Comparison of ENCODE assay signal across 18 cellular contexts in the genomic region with DNA sequence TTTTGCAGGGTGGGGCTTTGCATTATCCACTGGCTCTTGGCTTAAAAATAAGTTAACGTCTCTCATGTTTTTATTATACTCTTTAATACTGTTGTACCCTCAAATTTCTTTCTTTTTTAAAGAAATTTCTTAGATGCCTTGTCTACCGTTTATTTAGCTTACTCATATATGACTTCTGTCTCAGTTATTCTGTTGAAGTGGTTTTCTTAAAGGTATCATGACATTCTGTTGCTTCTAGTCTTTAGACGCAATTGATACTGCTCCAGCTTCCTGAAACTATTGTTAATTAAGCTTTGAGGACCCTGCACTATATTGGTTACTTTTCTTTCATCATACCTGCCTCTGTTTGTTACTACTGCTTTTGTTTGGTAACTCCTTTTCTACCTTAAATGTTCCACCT. TPM values are rescaled to one million over a fixed set of nuclear protein-coding genes. Genes with fewer than 3 reads are reported as not detected.
DNase-seq lines count a peak whose midpoint lies in the region; ATAC-seq, FAIRE-seq and TF ChIP-seq lines count a peak whose summit lies in the region.
"Had no signal": no experiment of that assay in that cellular context is flagged by ENCODE, and none has a peak within 500 bp of the region (broad histone marks: within the 10 kb centered on the region; RNA-seq: fewer than 3 reads in every experiment).

No MANE protein-coding gene starts in this region.

- H3K4me3 ChIP-seq in ACC112 (ENCODE audit: low read depth, low read length) (peak overlapping the region; percentile 38), astrocyte (ENCODE audit: insufficient read depth, low read depth, low read length) (peak overlapping the region; percentile 27)

- FAIRE-seq in H54 (lab: Jason Lieb, UNC) (peak; percentile 82), astrocyte (lab: Jason Lieb, UNC) (no peak), D721Med (lab: Jason Lieb, UNC) (no peak)

- H3K27ac ChIP-seq in ACC112 (ENCODE audit: low read depth, low read length) (peak overlapping the region; percentile 50), astrocyte (ENCODE audit: low read depth, low read length) (peak overlapping the region; percentile 65)

- H3K36me3 ChIP-seq in ACC112 (ENCODE audit: insufficient read depth, low read length) (0 out of 2 replicates have a peak, but pooled peaks cover 10% of the 10 kb centered on the region), astrocyte (ENCODE audit: insufficient read depth, low read length) (no peaks in the 10 kb centered on the region)
- H3K36me3 ChIP-seq: BE2C had no signal

- H3K9me3 Mint-ChIP-seq in astrocyte (ENCODE audit: unreplicated experiment) (no peaks in the 10 kb centered on the region), mesothelial cell of epicardium (no peaks in the 10 kb centered on the region)
- H3K9me3 Mint-ChIP-seq: IgD-negative memory B cell had no signal

- peak overlapping the region; percentile 49 for H3K27ac Mint-ChIP-seq in astrocyte (ENCODE audit: unreplicated experiment)
- peak overlapping the region; percentile 11 for H3K27ac Mint-ChIP-seq in mesothelial cell of epicardium

- no peaks in the 10 kb centered on the region for H3K9me3 ChIP-seq in astrocyte (ENCODE audit: insufficient read depth, low read depth, low read length)
- H3K9me3 ChIP-seq: BE2C, SK-N-SH had no signal

- no peak for ATAC-seq in HG03159 (IDR thresholded peaks at IDR 0.05; ENCODE audit: unreplicated experiment)
- ATAC-seq: Panc1, Right ventricle myocardium inferior had no signal

- peaks cover 37% of the 10 kb centered on the region for H3K4me1 Mint-ChIP-seq in astrocyte (ENCODE audit: low read depth, unreplicated experiment)
- peaks cover 19% of the 10 kb centered on the region for H3K4me1 Mint-ChIP-seq in mesothelial cell of epicardium

- TF ChIP-seq CTCF in astrocyte (IDR thresholded peaks at IDR 0.05; ENCODE audit: insufficient read depth, low read depth, low read length) (no peak), mesothelial cell of epicardium (IDR thresholded peaks at IDR 0.05; ENCODE audit: unreplicated experiment) (no peak), D721Med (IDR thresholded peaks at IDR 0.05; ENCODE audit: insufficient read depth, missing control alignments) (no peak), GM20000 (IDR thresholded peaks at IDR 0.05; ENCODE audit: extremely low read depth, missing control alignments) (no peak)

- H2AFZ ChIP-seq in ACC112 (ENCODE audit: low read length, unreplicated experiment), result no peak overlapping the region
- H2AFZ ChIP-seq in astrocyte (ENCODE audit: low read depth, low read length), result peak overlapping the region; percentile 14

- H3K27me3 Mint-ChIP-seq in astrocyte (ENCODE audit: low read depth, unreplicated experiment), result no peaks in the 10 kb centered on the region
- no peaks in the 10 kb centered on the region for H3K27me3 Mint-ChIP-seq in mesothelial cell of epicardium (ENCODE audit: low read depth)
- H3K27me3 Mint-ChIP-seq: IgD-negative memory B cell had no signal

- H3K4me1 ChIP-seq in ACC112 (ENCODE audit: control insufficient read depth, insufficient read depth, low read length, unreplicated experiment) (peaks cover 35% of the 10 kb centered on the region), astrocyte (ENCODE audit: insufficient read depth, low read length) (peaks cover 24% of the 10 kb centered on the region)
- H3K4me1 ChIP-seq: BE2C had no signal

- peak overlapping the region; percentile 76 for H3K4me2 ChIP-seq in astrocyte (ENCODE audit: low read length)
- H3K4me2 ChIP-seq: SK-N-SH had no signal

- H4K20me1 ChIP-seq in astrocyte (ENCODE audit: insufficient read depth, low read length), result peaks cover 18% of the 10 kb centered on the region

- DNase-seq in H54 (ENCODE audit: insufficient read length, low spot score), result no peak
- DNase-seq in astrocyte (ENCODE audit: low read depth), result peak; percentile 45
- no peak for DNase-seq in mesothelial cell of epicardium (ENCODE audit: low spot score in 2 of 2, unreplicated experiment in 2 of 2)
- no peak for DNase-seq in germinal center (ENCODE audit: low spot score)
- no peak for DNase-seq in D721Med (ENCODE audit: insufficient read length, low spot score)
- no peak for DNase-seq in GM20000 (ENCODE audit: low spot score)
- DNase-seq: BE2C, DMS153, HCEC 1CT, NCI-H1048, NCI-H1694, NCI-H446, SK-N-SH had no signal

- H3K79me2 ChIP-seq in ACC112 (ENCODE audit: control insufficient read depth, insufficient read depth, low read length, unreplicated experiment), result peaks cover 85% of the 10 kb centered on the region
- H3K79me2 ChIP-seq in astrocyte (ENCODE audit: insufficient read depth, low read length), result peaks cover 95% of the 10 kb centered on the region

- H3K9ac ChIP-seq in astrocyte (ENCODE audit: low read length), result peak overlapping the region; percentile 54
- H3K9ac ChIP-seq: SK-N-SH had no signal

- no peak for TF ChIP-seq POLR2A in H54 (IDR thresholded peaks at IDR 0.05; ENCODE audit: low read depth, low read length)

- H3K27me3 ChIP-seq in ACC112 (ENCODE audit: insufficient read depth, low read length) (no peaks in the 10 kb centered on the region), astrocyte (ENCODE audit: insufficient read depth, low read length) (no peaks in the 10 kb centered on the region)
- H3K27me3 ChIP-seq: BE2C had no signal

- H3K4me3 Mint-ChIP-seq in astrocyte (ENCODE audit: unreplicated experiment), result no peak overlapping the region
- no peak overlapping the region for H3K4me3 Mint-ChIP-seq in mesothelial cell of epicardium
- H3K4me3 Mint-ChIP-seq: IgD-negative memory B cell had no signal

- peaks cover 7% of the 10 kb centered on the region for H3K36me3 Mint-ChIP-seq in astrocyte (ENCODE audit: low read depth, unreplicated experiment)
- peaks cover 12% of the 10 kb centered on the region for H3K36me3 Mint-ChIP-seq in mesothelial cell of epicardium

RNA-seq across cellular contexts. Expression of a gene that starts 11.7 kb away (rescaled TPM):
- 32.7 and 37.5 TPM in 2 replicates for total RNA-seq in astrocyte
- total RNA-seq in mesothelial cell of epicardium, result 60.2 to 65.1 TPM (median 63.4 TPM) in 3 replicates
